ENCODE assay signal across 12 cellular contexts in genomic region chr5:124444147-124444775, GRCh38.
DNase-seq lines count a peak whose midpoint lies in the region; ATAC-seq and TF ChIP-seq lines count a peak whose summit lies in the region.
"Had no signal": no experiment of that assay in that cellular context is flagged by ENCODE, and none has a peak within 500 bp of the region (broad histone marks: within the 10 kb centered on the region; RNA-seq: fewer than 3 reads in every experiment).

No MANE protein-coding gene starts in this region.

- H3K36me3 Mint-ChIP-seq in CD8-positive, alpha-beta T cell, result no peaks in the 10 kb centered on the region
- H3K36me3 Mint-ChIP-seq: activated naive CD4-positive, alpha-beta T cell treated with anti-CD3 and anti-CD28 coated beads, Interleukin-2, amount 50 U/mL, for 72 hours had no signal

- no peak overlapping the region for H3K4me3 ChIP-seq in right atrium auricular region
- H3K4me3 ChIP-seq in CD8-positive, alpha-beta T cell (ENCODE audit: low read depth, low read length), result no peak overlapping the region
- H3K4me3 ChIP-seq: prostate gland had no signal

- no peak overlapping the region for H3K27ac Mint-ChIP-seq in CD8-positive, alpha-beta T cell
- H3K27ac Mint-ChIP-seq: activated naive CD4-positive, alpha-beta T cell treated with anti-CD3 and anti-CD28 coated beads, Interleukin-2, amount 50 U/mL, for 72 hours had no signal

- intact Hi-C loops in CD8-positive, alpha-beta T cell (cut with DNase I, micrococcal nuclease), result no loop called here

- H3K27me3 ChIP-seq in right atrium auricular region, result no peaks in the 10 kb centered on the region
- H3K27me3 ChIP-seq in CD8-positive, alpha-beta T cell (ENCODE audit: insufficient read depth, low read length), result no peaks in the 10 kb centered on the region

- H3K36me3 ChIP-seq in right atrium auricular region, result no peaks in the 10 kb centered on the region
- H3K36me3 ChIP-seq in CD8-positive, alpha-beta T cell (ENCODE audit: insufficient read depth, low read length), result no peaks in the 10 kb centered on the region
- H3K36me3 ChIP-seq: prostate gland had no signal

- H3K4me3 Mint-ChIP-seq in CD8-positive, alpha-beta T cell, result no peak overlapping the region

- no peaks in the 10 kb centered on the region for H3K27me3 Mint-ChIP-seq in CD8-positive, alpha-beta T cell (ENCODE audit: low read depth)

- POLR2A ChIA-PET in CD8-positive, alpha-beta T cell (lab: Charles Lee), result no interaction called here

- ATAC-seq in GM18861 (IDR thresholded peaks at IDR 0.05; ENCODE audit: unreplicated experiment) (peak; percentile 99), GM21526 (IDR thresholded peaks at IDR 0.05; ENCODE audit: low FRiP score, unreplicated experiment) (peak; percentile 100), HG03139 (IDR thresholded peaks at IDR 0.05; ENCODE audit: unreplicated experiment) (peak; percentile 100)
- no peak for ATAC-seq in CD8-positive, alpha-beta T cell
- ATAC-seq: HepG2 had no signal

- H3K4me1 ChIP-seq in right atrium auricular region, result peaks cover 0 to 6% of the 10 kb centered on the region in 2 donors
- H3K4me1 ChIP-seq in CD8-positive, alpha-beta T cell (ENCODE audit: insufficient read depth, low read length), result no peaks in the 10 kb centered on the region
- H3K4me1 ChIP-seq: prostate gland had no signal

- no peak for DNase-seq in right atrium auricular region (ENCODE audit: low spot score)
- no peak for DNase-seq in NCI-H82 (lab: John Stamatoyannopoulos, UW)
- no peak for DNase-seq in Ammon's horn (ENCODE audit: low spot score)
- no peak for DNase-seq in CD8-positive, alpha-beta T cell
- DNase-seq in epidermal melanocyte (ENCODE audit: insufficient read length, low spot score), result no peak
- DNase-seq: NCI-H524 treated with DMSO at 0.1 percent for 48 hours had no signal

- H3K9me3 ChIP-seq in right atrium auricular region, result no peaks in the 10 kb centered on the region
- no peaks in the 10 kb centered on the region for H3K9me3 ChIP-seq in CD8-positive, alpha-beta T cell (ENCODE audit: low read length)
- H3K9me3 ChIP-seq: prostate gland had no signal

- CTCF ChIA-PET in CD8-positive, alpha-beta T cell (lab: Charles Lee), result no interaction called here

- no peaks in the 10 kb centered on the region for H3K9me3 Mint-ChIP-seq in CD8-positive, alpha-beta T cell

- TF ChIP-seq CTCF in right atrium auricular region (IDR thresholded peaks at IDR 0.05), result no peak
- no peak for TF ChIP-seq CTCF in CD8-positive, alpha-beta T cell (IDR thresholded peaks at IDR 0.05)

- no peaks in the 10 kb centered on the region for H3K4me1 Mint-ChIP-seq in CD8-positive, alpha-beta T cell (ENCODE audit: low read depth)

- peak overlapping the region; percentile 38 to 85 for H3K27ac ChIP-seq in right atrium auricular region
- H3K27ac ChIP-seq in CD8-positive, alpha-beta T cell (ENCODE audit: low read depth, low read length), result no peak overlapping the region
- H3K27ac ChIP-seq: prostate gland had no signal
